17 cellular contexts compared by ENCODE assay signal in the genomic region with DNA sequence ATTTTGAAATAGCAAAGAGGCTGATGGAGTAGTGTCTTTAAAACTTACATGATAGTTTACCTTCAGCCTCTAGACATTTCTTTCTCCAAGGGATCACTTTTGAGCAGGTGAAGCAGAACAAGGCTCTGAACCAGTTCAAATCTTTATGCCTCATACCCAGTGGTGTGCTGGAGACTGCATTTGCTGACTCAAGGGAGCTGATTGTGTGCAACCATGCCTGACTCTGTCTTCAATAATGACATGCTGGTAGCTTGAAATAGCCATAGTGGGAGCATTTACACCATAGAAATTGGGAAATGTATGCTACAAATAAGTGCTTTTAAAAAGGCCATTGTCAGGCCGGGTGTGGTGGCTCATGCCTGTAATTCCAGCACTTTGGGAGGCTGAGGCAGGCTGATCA.
DNase-seq lines count a peak whose midpoint lies in the region; ATAC-seq and TF ChIP-seq lines count a peak whose summit lies in the region.
"Had no signal": no experiment of that assay in that cellular context is flagged by ENCODE, and none has a peak within 500 bp of the region (broad histone marks: within the 10 kb centered on the region; RNA-seq: fewer than 3 reads in every experiment).

No MANE protein-coding gene starts in this region.

- H3F3A ChIP-seq in neural progenitor cell (ENCODE audit: low read depth): no peaks in the 10 kb centered on the region

- peaks cover 11% of the 10 kb centered on the region for H3K4me1 Mint-ChIP-seq in neural progenitor cell
- H3K4me1 Mint-ChIP-seq: CD14-positive monocyte; CD4-positive, alpha-beta memory T cell had no signal

- TF ChIP-seq CTCF in kidney epithelial cell (IDR thresholded peaks at IDR 0.05; ENCODE audit: insufficient read depth, low read length, poor library complexity, severe bottlenecking): no peak
- TF ChIP-seq CTCF in neural progenitor cell (IDR thresholded peaks at IDR 0.05): no peak

- no peaks in the 10 kb centered on the region for H4K20me1 ChIP-seq in neural progenitor cell (ENCODE audit: low read depth)
- H4K20me1 ChIP-seq: BLaER1 had no signal

- peak; percentile 21 for DNase-seq in DMS53 (lab: John Stamatoyannopoulos, UW)
- DNase-seq in DMS53 treated with DMSO at 0.1 percent for 48 hours (lab: John Stamatoyannopoulos, UW; ENCODE audit: unreplicated experiment): no peak
- peak; percentile 12 for DNase-seq in kidney epithelial cell (ENCODE audit: low read depth)
- DNase-seq in neural progenitor cell (ENCODE audit: low spot score): no peak
- no peak for DNase-seq in iPS-NIHi7 (ENCODE audit: extremely low spot score)
- DNase-seq in dermis blood vessel endothelial cell: no peak
- DNase-seq: Calu3; CD4-positive, alpha-beta memory T cell; GM23248 had no signal

- H3K27ac Mint-ChIP-seq in neural progenitor cell: no peak overlapping the region
- H3K27ac Mint-ChIP-seq: CD14-positive monocyte; CD4-positive, alpha-beta memory T cell had no signal

- no peak overlapping the region for H3K4me3 Mint-ChIP-seq in neural progenitor cell
- H3K4me3 Mint-ChIP-seq: CD14-positive monocyte; CD4-positive, alpha-beta memory T cell had no signal

- H3K27ac ChIP-seq in neural progenitor cell: no peak overlapping the region
- H3K27ac ChIP-seq: 22Rv1, A549, BLaER1, GM23248, HL-60 had no signal

- peaks cover 3% of the 10 kb centered on the region for H3K27me3 Mint-ChIP-seq in neural progenitor cell (ENCODE audit: insufficient read depth, low read depth)

- peak overlapping the region; percentile 74 for H2AFZ ChIP-seq in neural progenitor cell (replicated peaks)
- H2AFZ ChIP-seq: GM23248 had no signal

- no peaks in the 10 kb centered on the region for H3K36me3 ChIP-seq in kidney epithelial cell (ENCODE audit: control insufficient read depth, insufficient read depth, low read length)
- no peaks in the 10 kb centered on the region for H3K36me3 ChIP-seq in neural progenitor cell
- H3K36me3 ChIP-seq: BLaER1, HAP-1 had no signal

- no peak overlapping the region for H3K4me2 ChIP-seq in neural progenitor cell
- H3K4me2 ChIP-seq: A549, BLaER1 had no signal

- ATAC-seq in GM18861 (IDR thresholded peaks at IDR 0.05; ENCODE audit: unreplicated experiment) (no peak), GM21360 (IDR thresholded peaks at IDR 0.05; ENCODE audit: unreplicated experiment) (no peak)
- ATAC-seq: A549 had no signal

- H3K9ac ChIP-seq in neural progenitor cell: no peak overlapping the region
- H3K9ac ChIP-seq: BLaER1, GM23248 had no signal

- H3K4me1 ChIP-seq in neural progenitor cell: peaks cover 6% of the 10 kb centered on the region
- H3K4me1 ChIP-seq: A549, BLaER1 had no signal

- H3K36me3 Mint-ChIP-seq in neural progenitor cell: no peaks in the 10 kb centered on the region
- H3K36me3 Mint-ChIP-seq: CD14-positive monocyte; CD4-positive, alpha-beta memory T cell had no signal

- H3K79me2 ChIP-seq in neural progenitor cell (ENCODE audit: low read depth): no peaks in the 10 kb centered on the region

- H3K27me3 ChIP-seq in kidney epithelial cell (ENCODE audit: control insufficient read depth, insufficient read depth, low read length) (no peaks in the 10 kb centered on the region), neural progenitor cell (no peaks in the 10 kb centered on the region)
- H3K27me3 ChIP-seq: BLaER1 had no signal

- no peaks in the 10 kb centered on the region for H3K9me3 Mint-ChIP-seq in neural progenitor cell

- H3K9me3 ChIP-seq in neural progenitor cell (ENCODE audit: low read depth): peaks cover 4% of the 10 kb centered on the region
- H3K9me3 ChIP-seq: A549, BLaER1, HAP-1 had no signal

- H3K4me3 ChIP-seq in kidney epithelial cell (ENCODE audit: low read depth, low read length) (no peak overlapping the region), neural progenitor cell (no peak overlapping the region)
- H3K4me3 ChIP-seq: A549, BLaER1, GM23248, HAP-1 had no signal

Comparison
In these comparisons a context has a peak if more than half of its experiments do, and no peak if none do; other contexts are left out.
1. DNase-seq: peak in DMS53 (single experiment) and kidney epithelial cell (single experiment); none in DMS53 treated with DMSO at 0.1 percent for 48 hours (single experiment), neural progenitor cell (single experiment), iPS-NIHi7 (single experiment) and dermis blood vessel endothelial cell (single experiment).